In the genomic region with DNA sequence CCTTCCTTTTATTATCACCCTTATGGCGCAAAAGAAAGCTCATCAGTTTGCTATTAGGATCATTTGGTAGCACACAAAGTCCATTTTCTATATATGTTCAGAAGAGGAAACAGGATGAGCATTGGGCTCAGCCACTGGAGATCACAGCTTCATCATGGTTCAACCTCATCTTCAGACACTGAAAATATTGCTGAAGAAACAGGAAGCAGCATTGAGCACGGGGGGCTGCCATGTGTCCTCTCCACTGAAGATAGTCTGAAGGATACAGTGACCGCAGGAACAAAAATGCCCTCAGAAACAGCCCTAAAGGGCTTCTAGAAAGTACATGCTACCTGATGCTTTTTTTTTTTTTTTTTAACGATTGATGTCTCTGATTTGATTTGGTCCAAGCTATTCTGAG, we compare ENCODE assay signal across 16 cellular contexts.
"Had no signal": no experiment of that assay in that cellular context is flagged by ENCODE, and none has a peak within 500 bp of the region (broad histone marks: within the 10 kb centered on the region; RNA-seq: fewer than 3 reads in every experiment).

No MANE protein-coding gene starts in this region.

- H3K4me3 Mint-ChIP-seq: activated CD8-positive, alpha-beta T cell treated with anti-CD3 and anti-CD28 coated beads, Interleukin-2, amount 10 ng/mL, durations not matched to agents 7 days and 5 days; stimulated activated naive CD8-positive, alpha-beta T cell treated with anti-CD3 and anti-CD28 coated beads, Interleukin-15, amount 100 ng/mL, for 72 hours had no signal

- ATAC-seq: activated CD8-positive, alpha-beta T cell treated with anti-CD3 and anti-CD28 coated beads, Interleukin-2, amount 10 ng/mL, durations not matched to agents 7 days and 5 days; esophagus mucosa; left colon; stimulated activated naive CD8-positive, alpha-beta T cell treated with anti-CD3 and anti-CD28 coated beads, Interleukin-15, amount 100 ng/mL, for 72 hours had no signal

- H3K27me3 ChIP-seq: ascending aorta, dorsolateral prefrontal cortex, pancreas had no signal

- H3K27me3 Mint-ChIP-seq: stimulated activated naive CD8-positive, alpha-beta T cell treated with anti-CD3 and anti-CD28 coated beads, Interleukin-15, amount 100 ng/mL, for 72 hours had no signal

- H3K27ac Mint-ChIP-seq: activated CD8-positive, alpha-beta T cell treated with anti-CD3 and anti-CD28 coated beads, Interleukin-2, amount 10 ng/mL, durations not matched to agents 7 days and 5 days; stimulated activated naive CD8-positive, alpha-beta T cell treated with anti-CD3 and anti-CD28 coated beads, Interleukin-15, amount 100 ng/mL, for 72 hours had no signal

- H3K36me3 ChIP-seq: ascending aorta, pancreas, thoracic aorta had no signal

- H3K9me3 ChIP-seq: ascending aorta, pancreas, thoracic aorta had no signal

- H3K36me3 Mint-ChIP-seq: immature natural killer cell had no signal

- H3K27ac ChIP-seq: ascending aorta, pancreas, thoracic aorta had no signal

- H3K4me1 ChIP-seq: ascending aorta, pancreas had no signal

- H3K4me3 ChIP-seq: ascending aorta, dorsolateral prefrontal cortex, pancreas, thoracic aorta had no signal

- DNase-seq: activated CD4-positive, alpha-beta T cell treated with anti-CD3 and anti-CD28 coated beads for 1 hour; activated CD8-positive, alpha-beta memory T cell treated with anti-CD3 and anti-CD28 coated beads, Interleukin-2, amount 50 U/mL, for 48 hours; activated CD8-positive, alpha-beta T cell treated with anti-CD3 and anti-CD28 coated beads, Interleukin-2, amount 10 ng/mL, durations not matched to agents 7 days and 5 days; glutamatergic neuron; immature natural killer cell; left colon; mammary epithelial cell; pancreas; stimulated activated CD4-positive, alpha-beta T cell treated with anti-CD3 and anti-CD28 coated beads, Interleukin-15, amount 100 ng/mL, for 24 hours; stimulated activated CD4-positive, alpha-beta T cell treated with anti-CD3 and anti-CD28 coated beads, Interleukin-4, amount 100 ng/mL, for 24 hours; stimulated activated naive CD8-positive, alpha-beta T cell treated with anti-CD3 and anti-CD28 coated beads, Interleukin-15, amount 100 ng/mL, for 72 hours; SW 1271 had no signal
